9 cellular contexts compared by ENCODE assay signal in the genomic region with DNA sequence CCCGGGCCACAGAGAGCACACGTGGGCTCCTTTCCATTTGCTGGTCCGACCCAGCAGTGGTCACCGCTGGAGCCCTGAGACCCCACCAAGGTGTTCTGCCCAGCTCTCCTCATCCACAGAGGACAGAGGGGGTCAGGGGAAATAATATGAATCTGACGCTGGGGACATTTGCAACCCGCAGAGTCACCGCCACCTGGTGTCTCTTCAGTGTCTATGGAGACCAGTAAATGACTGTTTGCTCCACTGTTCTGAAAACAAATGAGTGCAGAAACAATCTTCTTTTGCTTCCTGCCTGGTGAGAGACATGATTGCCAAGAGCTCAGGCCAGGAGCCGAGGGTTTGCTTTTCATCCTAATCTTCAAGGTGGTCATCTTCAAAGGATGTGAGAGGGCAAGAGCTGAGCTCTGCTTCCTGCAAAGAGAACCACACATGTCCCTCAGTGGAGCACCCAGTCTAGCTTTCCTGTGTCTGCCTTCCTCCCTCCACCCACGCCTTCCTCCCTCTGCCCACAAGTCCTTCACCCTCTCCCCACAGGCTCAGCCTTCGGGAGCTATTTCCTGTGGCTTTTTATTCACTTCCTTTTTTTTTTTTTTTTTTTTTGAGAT. TPM values are rescaled to one million over a fixed set of nuclear protein-coding genes. Genes with fewer than 3 reads are reported as not detected.
DNase-seq lines count a peak whose midpoint lies in the region; ATAC-seq and TF ChIP-seq lines count a peak whose summit lies in the region.
"Had no signal": no experiment of that assay in that cellular context is flagged by ENCODE, and none has a peak within 500 bp of the region (broad histone marks: within the 10 kb centered on the region; RNA-seq: fewer than 3 reads in every experiment).

No MANE protein-coding gene starts in this region.

- H3K9me3 ChIP-seq in CD4-positive, alpha-beta memory T cell (ENCODE audit: control insufficient read depth in 1 of 2, low read length in 2 of 2): no peaks in the 10 kb centered on the region
- H3K9me3 ChIP-seq in adrenal gland (replicated peaks in 1 of 3): no peaks in the 10 kb centered on the region
- H3K9me3 ChIP-seq: tibial nerve had no signal

- H3K4me1 Mint-ChIP-seq in CD4-positive, alpha-beta memory T cell: peaks cover 23 to 43% (median 35%) of the 10 kb centered on the region in 4 donors
- peaks cover 48% of the 10 kb centered on the region for H3K4me1 Mint-ChIP-seq in HFFc6 (ENCODE audit: low read depth)
- H3K4me1 Mint-ChIP-seq in naive thymus-derived CD8-positive, alpha-beta T cell: peaks cover 16 to 44% (median 40%) of the 10 kb centered on the region in 4 donors

- TF ChIP-seq CTCF in HFFc6 (IDR thresholded peaks at IDR 0.05) (no peak), adrenal gland (IDR thresholded peaks at IDR 0.05) (no peak)

- peaks cover 42% of the 10 kb centered on the region for H3K4me1 ChIP-seq in CD4-positive, alpha-beta memory T cell (ENCODE audit: insufficient read depth, low read length)
- peaks cover 0 to 7% of the 10 kb centered on the region in 2 donors for H3K4me1 ChIP-seq in adrenal gland (replicated peaks in 1 of 2)

- no peak for TF ChIP-seq POLR2A in adrenal gland (IDR thresholded peaks at IDR 0.05)

- CTCF ChIA-PET in CD4-positive, alpha-beta memory T cell (lab: Charles Lee; ENCODE audit: partially characterized antibody): interaction anchor here (0.5 to 4.2 kb wide), 21 partner anchors 11 to 649 kb away, joined by 3 to 337 read pairs (median 5); a partner anchor contains a TSS

- peak; percentile 27 to 70 (median 35) for DNase-seq in CD4-positive, alpha-beta memory T cell
- DNase-seq in HFFc6 (no peak), SHP77 treated with DMSO at 0.1 percent for 48 hours (lab: John Stamatoyannopoulos, UW) (peak; percentile 67), adrenal gland (peak in 6 of 7 donors; percentile 27 to 62 (median 40)), amniotic stem cell (lab: John Stamatoyannopoulos, UW) (no peak), NCI-H510A treated with DMSO at 0.1 percent for 48 hours (lab: John Stamatoyannopoulos, UW) (no peak)
- DNase-seq in naive thymus-derived CD8-positive, alpha-beta T cell: peak in 8 of 10 donors; percentile 18 to 43 (median 32)

- H3K36me3 ChIP-seq in CD4-positive, alpha-beta memory T cell (ENCODE audit: insufficient read depth, low read length): no peaks in the 10 kb centered on the region
- no peaks in the 10 kb centered on the region for H3K36me3 ChIP-seq in adrenal gland (replicated peaks in 1 of 2)
- H3K36me3 ChIP-seq: tibial nerve had no signal

- no peaks in the 10 kb centered on the region for H3K27me3 Mint-ChIP-seq in CD4-positive, alpha-beta memory T cell
- H3K27me3 Mint-ChIP-seq in HFFc6 (ENCODE audit: insufficient read depth): no peaks in the 10 kb centered on the region; the same call in 1 of the 2 replicates
- H3K27me3 Mint-ChIP-seq in naive thymus-derived CD8-positive, alpha-beta T cell: no peaks in the 10 kb centered on the region

- 71 to 77% (median 75%) methylated on average over 8 to 10 of the region's 10 CpGs for WGBS in adrenal gland, 4 donors

- no peaks in the 10 kb centered on the region for H3K27me3 ChIP-seq in CD4-positive, alpha-beta memory T cell (ENCODE audit: insufficient read depth, low read length)
- no peaks in the 10 kb centered on the region for H3K27me3 ChIP-seq in adrenal gland

- peaks cover 0 to 1% of the 10 kb centered on the region in 2 donors for H3K36me3 Mint-ChIP-seq in CD4-positive, alpha-beta memory T cell
- peaks cover 4% of the 10 kb centered on the region; the same call in 1 of the 2 replicates for H3K36me3 Mint-ChIP-seq in HFFc6 (ENCODE audit: low read depth)
- H3K36me3 Mint-ChIP-seq in naive thymus-derived CD8-positive, alpha-beta T cell: no peaks in the 10 kb centered on the region

- intact Hi-C loops in CD4-positive, alpha-beta memory T cell (cut with micrococcal nuclease): no loop called here
- intact Hi-C loops in adrenal gland (cut with DNase I): no loop called here

- POLR2A ChIA-PET in CD4-positive, alpha-beta memory T cell (lab: Charles Lee; ENCODE audit: partially characterized antibody): interaction anchor here (1.0 to 4.0 kb wide), 7 partner anchors 15 to 127 kb away, joined by 3 to 80 read pairs (median 12); a partner anchor contains a TSS
- POLR2A ChIA-PET in naive thymus-derived CD8-positive, alpha-beta T cell (lab: Charles Lee): interaction anchor here (0.5 to 4.2 kb wide), 10 partner anchors 8 to 90 kb away, joined by 3 to 80 read pairs (median 6); a partner anchor contains a TSS

- H3K4me3 ChIP-seq in CD4-positive, alpha-beta memory T cell (ENCODE audit: low read length in 2 of 2): no peak overlapping the region
- no peak overlapping the region for H3K4me3 ChIP-seq in adrenal gland
- H3K4me3 ChIP-seq: tibial nerve had no signal

- H3K4me3 Mint-ChIP-seq in CD4-positive, alpha-beta memory T cell: peak overlapping the region in 7 of 8 donors; percentile 56 to 79 (median 76)
- peak overlapping the region; percentile 8 for H3K4me3 Mint-ChIP-seq in HFFc6
- peak overlapping the region; percentile 38 to 83 (median 68) for H3K4me3 Mint-ChIP-seq in naive thymus-derived CD8-positive, alpha-beta T cell

- H3K27ac ChIP-seq in CD4-positive, alpha-beta memory T cell (ENCODE audit: low read depth, low read length): peak overlapping the region; percentile 15
- H3K27ac ChIP-seq in adrenal gland: peak overlapping the region in 1 of 5 donors; percentile 30

- H3K27ac Mint-ChIP-seq in CD4-positive, alpha-beta memory T cell: peak overlapping the region; percentile 87 to 94 (median 90)
- peak overlapping the region; percentile 84 for H3K27ac Mint-ChIP-seq in HFFc6
- H3K27ac Mint-ChIP-seq in naive thymus-derived CD8-positive, alpha-beta T cell: peak overlapping the region; percentile 74 to 95 (median 90)

- ATAC-seq in naive thymus-derived CD8-positive, alpha-beta T cell: peak in 1 of 2 donors; percentile 5
- ATAC-seq in HG02759 (IDR thresholded peaks at IDR 0.05; ENCODE audit: unreplicated experiment): no peak

- peaks cover 0 to 5% (median 0%) of the 10 kb centered on the region in 8 donors for H3K9me3 Mint-ChIP-seq in CD4-positive, alpha-beta memory T cell
- no peaks in the 10 kb centered on the region for H3K9me3 Mint-ChIP-seq in HFFc6
- peaks cover 0 to 11% (median 0%) of the 10 kb centered on the region in 9 donors for H3K9me3 Mint-ChIP-seq in naive thymus-derived CD8-positive, alpha-beta T cell

RNA-seq across cellular contexts. Expression of a gene that starts 14.7 kb away (rescaled TPM):
- total RNA-seq in CD4-positive, alpha-beta memory T cell: 10 to 100 TPM; 82.4 to 90.0 TPM
- 10 to 100 TPM; 16.3 to 18.0 TPM for polyA plus RNA-seq in CD4-positive, alpha-beta memory T cell
- total RNA-seq in HFFc6 (2021; fragmentation: NEBNext Ultra II Directional; extraction: Animal tissue kit (Norgen Biotek cat#: 25700)): 10 to 100 TPM; 18.4 to 23.7 (median 21.7) TPM
- 10 to 100 TPM; 15.4 to 40.1 (median 26.4) TPM for total RNA-seq in adrenal gland
- polyA plus RNA-seq in adrenal gland: 10 to 100 TPM; 15.4 to 94.0 (median 64.8) TPM
- total RNA-seq in naive thymus-derived CD8-positive, alpha-beta T cell: 100 to 1,000 TPM; 117 to 121 TPM
- 10 to 100 TPM; 28.7 to 33.3 (median 32.1) TPM for polyA plus RNA-seq in naive thymus-derived CD8-positive, alpha-beta T cell

Comparison
In these comparisons a context has a peak if more than half of its experiments do, and no peak if none do; other contexts are left out.
1. DNase-seq: peak in CD4-positive, alpha-beta memory T cell (5 of 5), SHP77 treated with DMSO at 0.1 percent for 48 hours (single experiment), adrenal gland (6 of 7) and naive thymus-derived CD8-positive, alpha-beta T cell (8 of 10); none in HFFc6 (single experiment), amniotic stem cell (single experiment) and NCI-H510A treated with DMSO at 0.1 percent for 48 hours (single experiment).
2. H3K4me3 Mint-ChIP-seq: peak in every context shown above with its lines; median percentile 76 in CD4-positive, alpha-beta memory T cell; 68 in naive thymus-derived CD8-positive, alpha-beta T cell; 8 in HFFc6.
3. Peak in every context shown above with its lines, with median percentiles within 50 percentile points of each other: H3K27ac Mint-ChIP-seq.